Comparison of ENCODE assay signal across 17 cellular contexts in genomic region chr4:182089326-182089725, GRCh38.
DNase-seq lines count a peak whose midpoint lies in the region; ATAC-seq, FAIRE-seq and TF ChIP-seq lines count a peak whose summit lies in the region.
"Had no signal": no experiment of that assay in that cellular context is flagged by ENCODE, and none has a peak within 500 bp of the region (broad histone marks: within the 10 kb centered on the region; RNA-seq: fewer than 3 reads in every experiment).

No MANE protein-coding gene starts in this region.

- no peak for TF ChIP-seq EP300 in H1 (IDR thresholded peaks at IDR 0.05; ENCODE audit: borderline replicate concordance in 1 of 2, low read depth in 2 of 2, low read length in 2 of 2)

- H3K56ac ChIP-seq in H1 (replicated peaks; ENCODE audit: insufficient read length, low read depth, low read length): no peak overlapping the region

- H3K9me3 ChIP-seq in H1 (ENCODE audit: insufficient read depth in 2 of 2, low read depth in 1 of 2, low read length in 1 of 2) (no peaks in the 10 kb centered on the region), neural progenitor cell (ENCODE audit: low read depth) (no peaks in the 10 kb centered on the region)
- H3K9me3 ChIP-seq: SJSA1, spleen, thoracic aorta had no signal

- H3K4ac ChIP-seq in H1 (replicated peaks; ENCODE audit: insufficient read length, low read depth, low read length): no peak overlapping the region

- DNase-seq in LNCaP clone FGC (ENCODE audit: low read depth) (peak; percentile 2), H1 (ENCODE audit: low read depth in 1 of 2, low spot score in 2 of 2) (peak in 1 of 2 experiments; percentile 50), neural progenitor cell (ENCODE audit: low spot score) (peak; percentile 25), NCI-H1105 treated with DMSO at 0.1 percent for 48 hours (lab: John Stamatoyannopoulos, UW) (no peak)
- DNase-seq: activated B cell treated with CpG ODN at 0.5 μM for 24 hours; amygdala; CD4-positive, alpha-beta memory T cell; NCI-H1092; NCI-H524 treated with DMSO at 0.1 percent for 48 hours; spleen had no signal

- no peaks in the 10 kb centered on the region for H3K27me3 ChIP-seq in H1 (replicated peaks in 1 of 4; ENCODE audit: control insufficient read depth in 3 of 4, extremely low read depth in 1 of 4, insufficient read depth in 3 of 4, low read length in 3 of 4)
- no peaks in the 10 kb centered on the region for H3K27me3 ChIP-seq in neural progenitor cell
- H3K27me3 ChIP-seq: SJSA1, spleen had no signal

- peaks cover 54% of the 10 kb centered on the region for H3K4me1 Mint-ChIP-seq in neural progenitor cell
- H3K4me1 Mint-ChIP-seq: activated B cell treated with CpG ODN at 0.5 μM for 24 hours; CD4-positive, alpha-beta memory T cell had no signal

- FAIRE-seq in H1 (lab: Jason Lieb, UNC): no peak

- peaks cover 4% of the 10 kb centered on the region for H3F3A ChIP-seq in neural progenitor cell (ENCODE audit: low read depth)

- H3K4me1 ChIP-seq in H1 (replicated peaks in 1 of 4; ENCODE audit: control insufficient read depth in 3 of 4, insufficient read depth in 4 of 4, low read length in 3 of 4) (peaks cover 0 to 14% (median 3%) of the 10 kb centered on the region in 4 experiments; a peak in 3 of 7 replicates), neural progenitor cell (peaks cover 16% of the 10 kb centered on the region)
- H3K4me1 ChIP-seq: spleen had no signal

- H4K8ac ChIP-seq in H1 (ENCODE audit: extremely low read depth, insufficient read depth, low read length): no peak overlapping the region

- WGBS in H1 (ENCODE audit: extremely low coverage in 1 of 2, insufficient coverage in 1 of 2, insufficient read length in 1 of 2, insufficient replicate concordance in 2 of 2, low coverage in 1 of 2, low lambda C conversion rate in 2 of 2, missing lambda C conversion rate in 1 of 2), 2 experiments: 12% methylated on average over 2 of the region's 2 CpGs; no CpG with 5 or more reads in 1 of the 2 experiments

- H3K9ac ChIP-seq in H1 (replicated peaks in 1 of 4; ENCODE audit: extremely low read depth in 1 of 4, low read depth in 3 of 4, low read length in 3 of 4): no peak overlapping the region
- H3K9ac ChIP-seq in neural progenitor cell: no peak overlapping the region

- H2BK5ac ChIP-seq in H1 (ENCODE audit: low read depth, low read length): peak overlapping the region; percentile 29; the same call in 1 of the 2 replicates

- H4K5ac ChIP-seq in H1 (ENCODE audit: insufficient read length, low read depth, low read length): no peak overlapping the region

- H4K20me1 ChIP-seq in H1 (replicated peaks in 1 of 2; ENCODE audit: control insufficient read depth in 1 of 2, insufficient read depth in 2 of 2, low read length in 2 of 2): no peaks in the 10 kb centered on the region
- H4K20me1 ChIP-seq in neural progenitor cell (ENCODE audit: low read depth): no peaks in the 10 kb centered on the region

- H3K9me3 Mint-ChIP-seq in neural progenitor cell: peaks cover 6% of the 10 kb centered on the region
- H3K9me3 Mint-ChIP-seq: activated B cell treated with CpG ODN at 0.5 μM for 24 hours had no signal

- H3K4me3 ChIP-seq in LNCaP clone FGC (ENCODE audit: low read depth, low read length): no peak overlapping the region
- no peak overlapping the region for H3K4me3 ChIP-seq in H1 (ENCODE audit: extremely low read depth in 1 of 4, insufficient read depth in 2 of 4, low read depth in 3 of 4, low read length in 4 of 4)
- no peak overlapping the region for H3K4me3 ChIP-seq in neural progenitor cell
- H3K4me3 ChIP-seq: SJSA1, spleen, thoracic aorta had no signal

- peak overlapping the region; percentile 54; the same call in 1 of the 2 replicates for H3K18ac ChIP-seq in H1 (ENCODE audit: extremely low read depth, low read length)

- no peaks in the 10 kb centered on the region for H3K79me1 ChIP-seq in H1 (ENCODE audit: low read depth, low read length)

- H2BK20ac ChIP-seq in H1 (ENCODE audit: low read length): no peak overlapping the region

- ATAC-seq in HG02642 (IDR thresholded peaks at IDR 0.05; ENCODE audit: poor library complexity, unreplicated experiment) (no peak), HG03025 (IDR thresholded peaks at IDR 0.05; ENCODE audit: low FRiP score, unreplicated experiment) (no peak), HG03095 (IDR thresholded peaks at IDR 0.05; ENCODE audit: unreplicated experiment) (no peak)

- H3K36me3 ChIP-seq in H1 (ENCODE audit: control insufficient read depth in 2 of 4, insufficient read depth in 4 of 4, low read length in 3 of 4) (no peaks in the 10 kb centered on the region), neural progenitor cell (no peaks in the 10 kb centered on the region)
- H3K36me3 ChIP-seq: SJSA1, spleen, thoracic aorta had no signal

- H3K27ac Mint-ChIP-seq in neural progenitor cell: no peak overlapping the region
- H3K27ac Mint-ChIP-seq: activated B cell treated with CpG ODN at 0.5 μM for 24 hours; CD4-positive, alpha-beta memory T cell had no signal

- TF ChIP-seq POLR2A in H1 (IDR thresholded peaks at IDR 0.05; ENCODE audit: control extremely low read depth in 1 of 2, low read depth in 2 of 2, low read length in 2 of 2): no peak

- H3K23ac ChIP-seq in H1 (ENCODE audit: insufficient read length): no peak overlapping the region

- H3K4me3 Mint-ChIP-seq in neural progenitor cell: no peak overlapping the region
- H3K4me3 Mint-ChIP-seq: activated B cell treated with CpG ODN at 0.5 μM for 24 hours; CD4-positive, alpha-beta memory T cell had no signal

- POLR2A ChIA-PET in H1 (lab: Charles Lee; ENCODE audit: partially characterized antibody): no interaction called here

- 0 out of 2 replicates have a peak overlapping the region, but pooled peaks have one; percentile 15 for H2AK5ac ChIP-seq in H1 (ENCODE audit: low read depth, low read length)

- no peak overlapping the region for H3K27ac ChIP-seq in H1 (ENCODE audit: low read depth, low read length)
- H3K27ac ChIP-seq in neural progenitor cell: no peak overlapping the region
- H3K27ac ChIP-seq: HL-60, SJSA1, spleen, thoracic aorta had no signal

- CTCF ChIA-PET in H1 (lab: Charles Lee; ENCODE audit: partially characterized antibody): interaction anchor here (0.6 to 2.9 kb wide), 25 partner anchors 8 to 491 kb away, joined by 3 to 16 read pairs (median 4); no protein-coding TSS in a partner anchor

- H4K91ac ChIP-seq in H1 (replicated peaks; ENCODE audit: insufficient read length, low read length): no peak overlapping the region

- peaks cover 2% of the 10 kb centered on the region for H3K27me3 Mint-ChIP-seq in neural progenitor cell (ENCODE audit: insufficient read depth, low read depth)
- H3K27me3 Mint-ChIP-seq: activated B cell treated with CpG ODN at 0.5 μM for 24 hours; CD4-positive, alpha-beta memory T cell had no signal

- H2BK15ac ChIP-seq in H1 (ENCODE audit: low read length): no peak overlapping the region

- peak; percentile 55 to 66 for TF ChIP-seq RAD21 in H1 (IDR thresholded peaks at IDR 0.05 in 1 of 2, conservative IDR thresholded peaks at IDR 0.05 in 1 of 2; ENCODE audit: low read depth in 2 of 2, low read length in 2 of 2)

- H3K4me2 ChIP-seq in H1 (ENCODE audit: insufficient read depth in 1 of 2, low read depth in 2 of 2, low read length in 2 of 2): no peak overlapping the region
- H3K4me2 ChIP-seq in neural progenitor cell: no peak overlapping the region

- H3K36me3 Mint-ChIP-seq in neural progenitor cell: peaks cover 3% of the 10 kb centered on the region
- H3K36me3 Mint-ChIP-seq: CD4-positive, alpha-beta memory T cell had no signal

- H2AFZ ChIP-seq in H1 (ENCODE audit: low read length) (no peak overlapping the region), neural progenitor cell (replicated peaks) (no peak overlapping the region)

- H3K79me2 ChIP-seq in H1 (ENCODE audit: control insufficient read depth in 1 of 2, insufficient read depth in 2 of 2, low read length in 2 of 2): no peaks in the 10 kb centered on the region
- no peaks in the 10 kb centered on the region for H3K79me2 ChIP-seq in neural progenitor cell (ENCODE audit: low read depth)

- TF ChIP-seq CTCF in GM12872 (IDR thresholded peaks at IDR 0.05; ENCODE audit: insufficient read depth, low read depth, low read length) (0 out of 3 replicates have a peak, but pooled peaks have one; percentile 21), LNCaP clone FGC (IDR thresholded peaks at IDR 0.05; ENCODE audit: control insufficient read depth, extremely low read depth, insufficient read depth) (peak; percentile 57), H1 (IDR thresholded peaks at IDR 0.05; ENCODE audit: control extremely low read depth in 1 of 3, insufficient read depth in 1 of 3, low read depth in 1 of 3, low read length in 3 of 3) (peak in 2 of 3 experiments; percentile 42 to 55; a peak in 2 of 4 replicates), neural progenitor cell (IDR thresholded peaks at IDR 0.05) (peak; percentile 67)

- H2BK120ac ChIP-seq in H1 (replicated peaks; ENCODE audit: low read depth, low read length): peak overlapping the region; percentile 85

- no peaks in the 10 kb centered on the region; the same call in 1 of the 2 replicates for H3K23me2 ChIP-seq in H1 (ENCODE audit: low read depth, low read length)

- no peak overlapping the region for H3K14ac ChIP-seq in H1 (ENCODE audit: insufficient read length)

- H2BK12ac ChIP-seq in H1 (ENCODE audit: low read depth, low read length): no peak overlapping the region

TF ChIP-seq in H1, 55 proteins besides CTCF, POLR2A, EP300 and RAD21 (continues in another document):
- TF ChIP-seq SRF (IDR thresholded peaks at IDR 0.05; ENCODE audit: low read depth, low read length) (no peak), SAP30 (IDR thresholded peaks at IDR 0.05; ENCODE audit: insufficient read depth, insufficient replicate concordance, low read length) (no peak), POU5F1 (IDR thresholded peaks at IDR 0.05; ENCODE audit: low read depth, low read length) (no peak), SIRT6 (IDR thresholded peaks at IDR 0.05; ENCODE audit: low read length) (no peak), CTBP2 (IDR thresholded peaks at IDR 0.05; ENCODE audit: borderline replicate concordance, insufficient read depth, insufficient read length, low read length) (no peak), SP4 (IDR thresholded peaks at IDR 0.05; ENCODE audit: low read length) (no peak), MAFK (IDR thresholded peaks at IDR 0.05; ENCODE audit: low read depth, low read length) (no peak), RFX5 (IDR thresholded peaks at IDR 0.05; ENCODE audit: borderline replicate concordance, low read depth, low read length) (no peak), KDM5A (IDR thresholded peaks at IDR 0.05; ENCODE audit: low read length) (no peak), YY1 (IDR thresholded peaks at IDR 0.05; ENCODE audit: low read depth, low read length) (no peak), SP2 (IDR thresholded peaks at IDR 0.05; ENCODE audit: low read length) (no peak), TCF12 (IDR thresholded peaks at IDR 0.05; ENCODE audit: low read depth, low read length) (no peak), BRCA1 (IDR thresholded peaks at IDR 0.05; ENCODE audit: low read depth, low read length) (no peak), CBX5 (IDR thresholded peaks at IDR 0.05; ENCODE audit: low read depth, low read length) (no peak), TEAD4 (IDR thresholded peaks at IDR 0.05; ENCODE audit: low read depth, low read length) (no peak), ZNF274 (IDR thresholded peaks at IDR 0.05; ENCODE audit: borderline replicate concordance, extremely low read depth, low read length) (no peak), CHD2 (IDR thresholded peaks at IDR 0.05; ENCODE audit: low read length) (no peak)
